In the genomic region with DNA sequence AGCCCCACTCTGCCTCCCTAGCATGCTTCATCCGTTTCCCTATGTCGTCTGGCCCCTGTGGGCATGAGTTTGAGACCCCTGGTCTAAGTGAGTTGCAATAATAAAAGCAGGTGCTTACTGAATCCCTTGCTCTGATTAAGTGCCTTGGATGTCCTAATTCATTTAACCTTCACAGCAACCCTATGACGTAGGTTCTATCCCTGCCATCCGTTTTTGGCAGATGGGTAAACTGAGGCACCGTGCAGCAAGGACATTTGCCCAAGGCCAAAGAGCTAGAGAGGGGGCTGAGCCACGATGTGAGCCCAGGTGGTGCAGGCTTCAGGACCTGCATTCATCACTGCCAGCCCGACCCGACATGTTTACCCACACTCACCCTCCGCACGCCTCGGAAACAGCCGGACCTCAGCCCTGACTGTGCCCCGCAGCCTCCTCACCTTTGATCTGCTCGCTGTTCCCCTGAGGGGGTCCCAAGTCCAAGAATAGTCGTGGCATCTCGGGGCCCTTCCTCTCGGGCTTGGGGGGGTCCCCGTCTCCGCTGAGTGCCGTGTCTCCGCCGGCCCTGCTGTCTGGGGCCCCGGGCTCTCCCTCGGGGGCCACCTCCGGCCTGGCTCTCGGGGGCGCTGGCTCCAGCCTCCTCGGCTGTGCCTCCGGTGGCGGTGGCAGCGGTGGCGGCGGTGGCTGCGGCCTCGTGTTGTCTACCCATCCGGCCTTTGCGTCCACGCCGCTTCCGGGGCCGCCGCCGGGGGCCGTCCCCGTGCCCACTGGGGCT, we compare ENCODE assay signal across 1 cellular context.
TF ChIP-seq lines count a peak whose summit lies in the region.

No MANE protein-coding gene starts in this region.

TF ChIP-seq in HepG2, 621 proteins besides CTCF, POLR2A, EP300 and RAD21 (continued from another document and continues in another):
- TF ChIP-seq ASH2L (IDR thresholded peaks at IDR 0.05; ENCODE audit: insufficient read length, low read depth, low read length) (no peak), AKAP8 (CRISPR knock-in tag; IDR thresholded peaks at IDR 0.05) (0 out of 2 replicates have a peak, but pooled peaks have one; percentile 31), TGIF2 (CRISPR knock-in tag; IDR thresholded peaks at IDR 0.05) (peak; percentile 37; the same call in 1 of the 2 replicates), ZNF83 (CRISPR knock-in tag; IDR thresholded peaks at IDR 0.05; ENCODE audit: borderline replicate concordance) (0 out of 2 replicates have a peak, but pooled peaks have one; percentile 24), KDM6A (CRISPR knock-in tag; IDR thresholded peaks at IDR 0.05; ENCODE audit: low read depth) (peak; percentile 50; the same call in 1 of the 2 replicates), EEA1 (CRISPR knock-in tag; IDR thresholded peaks at IDR 0.05; ENCODE audit: borderline replicate concordance) (0 out of 2 replicates have a peak, but pooled peaks have one; percentile 28), MEIS2 (CRISPR knock-in tag; IDR thresholded peaks at IDR 0.05) (peak; percentile 66; the same call in 1 of the 2 replicates), ZFX (CRISPR knock-in tag; IDR thresholded peaks at IDR 0.05; ENCODE audit: low read depth) (peak; percentile 57; the same call in 1 of the 2 replicates), ZNF430 (CRISPR knock-in tag; IDR thresholded peaks at IDR 0.05) (peak; percentile 44; the same call in 1 of the 2 replicates), ZFP36 (IDR thresholded peaks at IDR 0.05; ENCODE audit: borderline replicate concordance, low read depth, low read length, partially characterized antibody) (no peak), YEATS4 (CRISPR knock-in tag; IDR thresholded peaks at IDR 0.05; ENCODE audit: borderline replicate concordance) (peak; percentile 66; the same call in 1 of the 2 replicates)
- TF ChIP-seq, protein P1, sequence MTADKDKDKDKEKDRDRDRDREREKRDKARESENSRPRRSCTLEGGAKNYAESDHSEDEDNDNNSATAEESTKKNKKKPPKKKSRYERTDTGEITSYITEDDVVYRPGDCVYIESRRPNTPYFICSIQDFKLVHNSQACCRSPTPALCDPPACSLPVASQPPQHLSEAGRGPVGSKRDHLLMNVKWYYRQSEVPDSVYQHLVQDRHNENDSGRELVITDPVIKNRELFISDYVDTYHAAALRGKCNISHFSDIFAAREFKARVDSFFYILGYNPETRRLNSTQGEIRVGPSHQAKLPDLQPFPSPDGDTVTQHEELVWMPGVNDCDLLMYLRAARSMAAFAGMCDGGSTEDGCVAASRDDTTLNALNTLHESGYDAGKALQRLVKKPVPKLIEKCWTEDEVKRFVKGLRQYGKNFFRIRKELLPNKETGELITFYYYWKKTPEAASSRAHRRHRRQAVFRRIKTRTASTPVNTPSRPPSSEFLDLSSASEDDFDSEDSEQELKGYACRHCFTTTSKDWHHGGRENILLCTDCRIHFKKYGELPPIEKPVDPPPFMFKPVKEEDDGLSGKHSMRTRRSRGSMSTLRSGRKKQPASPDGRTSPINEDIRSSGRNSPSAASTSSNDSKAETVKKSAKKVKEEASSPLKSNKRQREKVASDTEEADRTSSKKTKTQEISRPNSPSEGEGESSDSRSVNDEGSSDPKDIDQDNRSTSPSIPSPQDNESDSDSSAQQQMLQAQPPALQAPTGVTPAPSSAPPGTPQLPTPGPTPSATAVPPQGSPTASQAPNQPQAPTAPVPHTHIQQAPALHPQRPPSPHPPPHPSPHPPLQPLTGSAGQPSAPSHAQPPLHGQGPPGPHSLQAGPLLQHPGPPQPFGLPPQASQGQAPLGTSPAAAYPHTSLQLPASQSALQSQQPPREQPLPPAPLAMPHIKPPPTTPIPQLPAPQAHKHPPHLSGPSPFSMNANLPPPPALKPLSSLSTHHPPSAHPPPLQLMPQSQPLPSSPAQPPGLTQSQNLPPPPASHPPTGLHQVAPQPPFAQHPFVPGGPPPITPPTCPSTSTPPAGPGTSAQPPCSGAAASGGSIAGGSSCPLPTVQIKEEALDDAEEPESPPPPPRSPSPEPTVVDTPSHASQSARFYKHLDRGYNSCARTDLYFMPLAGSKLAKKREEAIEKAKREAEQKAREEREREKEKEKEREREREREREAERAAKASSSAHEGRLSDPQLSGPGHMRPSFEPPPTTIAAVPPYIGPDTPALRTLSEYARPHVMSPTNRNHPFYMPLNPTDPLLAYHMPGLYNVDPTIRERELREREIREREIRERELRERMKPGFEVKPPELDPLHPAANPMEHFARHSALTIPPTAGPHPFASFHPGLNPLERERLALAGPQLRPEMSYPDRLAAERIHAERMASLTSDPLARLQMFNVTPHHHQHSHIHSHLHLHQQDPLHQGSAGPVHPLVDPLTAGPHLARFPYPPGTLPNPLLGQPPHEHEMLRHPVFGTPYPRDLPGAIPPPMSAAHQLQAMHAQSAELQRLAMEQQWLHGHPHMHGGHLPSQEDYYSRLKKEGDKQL (CRISPR knock-in tag; IDR thresholded peaks at IDR 0.05; ENCODE audit: low read depth) = no peak
- TF ChIP-seq, protein P2, sequence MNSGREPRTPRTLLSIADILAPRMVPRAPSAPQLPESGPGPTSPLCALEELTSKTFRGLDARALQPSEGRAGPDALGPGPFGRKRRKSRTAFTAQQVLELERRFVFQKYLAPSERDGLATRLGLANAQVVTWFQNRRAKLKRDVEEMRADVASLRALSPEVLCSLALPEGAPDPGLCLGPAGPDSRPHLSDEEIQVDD (CRISPR knock-in tag; IDR thresholded peaks at IDR 0.05; ENCODE audit: borderline replicate concordance) = no peak
- TF ChIP-seq, protein P3, sequence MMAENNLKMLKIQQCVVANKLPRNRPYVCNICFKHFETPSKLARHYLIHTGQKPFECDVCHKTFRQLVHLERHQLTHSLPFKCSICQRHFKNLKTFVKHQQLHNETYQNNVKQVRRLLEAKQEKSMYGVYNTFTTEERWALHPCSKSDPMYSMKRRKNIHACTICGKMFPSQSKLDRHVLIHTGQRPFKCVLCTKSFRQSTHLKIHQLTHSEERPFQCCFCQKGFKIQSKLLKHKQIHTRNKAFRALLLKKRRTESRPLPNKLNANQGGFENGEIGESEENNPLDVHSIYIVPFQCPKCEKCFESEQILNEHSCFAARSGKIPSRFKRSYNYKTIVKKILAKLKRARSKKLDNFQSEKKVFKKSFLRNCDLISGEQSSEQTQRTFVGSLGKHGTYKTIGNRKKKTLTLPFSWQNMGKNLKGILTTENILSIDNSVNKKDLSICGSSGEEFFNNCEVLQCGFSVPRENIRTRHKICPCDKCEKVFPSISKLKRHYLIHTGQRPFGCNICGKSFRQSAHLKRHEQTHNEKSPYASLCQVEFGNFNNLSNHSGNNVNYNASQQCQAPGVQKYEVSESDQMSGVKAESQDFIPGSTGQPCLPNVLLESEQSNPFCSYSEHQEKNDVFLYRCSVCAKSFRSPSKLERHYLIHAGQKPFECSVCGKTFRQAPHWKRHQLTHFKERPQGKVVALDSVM (CRISPR knock-in tag; IDR thresholded peaks at IDR 0.05) = peak; percentile 92
- TF ChIP-seq, protein P4, sequence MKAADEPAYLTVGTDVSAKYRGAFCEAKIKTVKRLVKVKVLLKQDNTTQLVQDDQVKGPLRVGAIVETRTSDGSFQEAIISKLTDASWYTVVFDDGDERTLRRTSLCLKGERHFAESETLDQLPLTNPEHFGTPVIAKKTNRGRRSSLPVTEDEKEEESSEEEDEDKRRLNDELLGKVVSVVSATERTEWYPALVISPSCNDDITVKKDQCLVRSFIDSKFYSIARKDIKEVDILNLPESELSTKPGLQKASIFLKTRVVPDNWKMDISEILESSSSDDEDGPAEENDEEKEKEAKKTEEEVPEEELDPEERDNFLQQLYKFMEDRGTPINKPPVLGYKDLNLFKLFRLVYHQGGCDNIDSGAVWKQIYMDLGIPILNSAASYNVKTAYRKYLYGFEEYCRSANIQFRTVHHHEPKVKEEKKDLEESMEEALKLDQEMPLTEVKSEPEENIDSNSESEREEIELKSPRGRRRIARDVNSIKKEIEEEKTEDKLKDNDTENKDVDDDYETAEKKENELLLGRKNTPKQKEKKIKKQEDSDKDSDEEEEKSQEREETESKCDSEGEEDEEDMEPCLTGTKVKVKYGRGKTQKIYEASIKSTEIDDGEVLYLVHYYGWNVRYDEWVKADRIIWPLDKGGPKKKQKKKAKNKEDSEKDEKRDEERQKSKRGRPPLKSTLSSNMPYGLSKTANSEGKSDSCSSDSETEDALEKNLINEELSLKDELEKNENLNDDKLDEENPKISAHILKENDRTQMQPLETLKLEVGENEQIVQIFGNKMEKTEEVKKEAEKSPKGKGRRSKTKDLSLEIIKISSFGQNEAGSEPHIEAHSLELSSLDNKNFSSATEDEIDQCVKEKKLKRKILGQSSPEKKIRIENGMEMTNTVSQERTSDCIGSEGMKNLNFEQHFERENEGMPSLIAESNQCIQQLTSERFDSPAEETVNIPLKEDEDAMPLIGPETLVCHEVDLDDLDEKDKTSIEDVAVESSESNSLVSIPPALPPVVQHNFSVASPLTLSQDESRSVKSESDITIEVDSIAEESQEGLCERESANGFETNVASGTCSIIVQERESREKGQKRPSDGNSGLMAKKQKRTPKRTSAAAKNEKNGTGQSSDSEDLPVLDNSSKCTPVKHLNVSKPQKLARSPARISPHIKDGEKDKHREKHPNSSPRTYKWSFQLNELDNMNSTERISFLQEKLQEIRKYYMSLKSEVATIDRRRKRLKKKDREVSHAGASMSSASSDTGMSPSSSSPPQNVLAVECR (CRISPR knock-in tag; IDR thresholded peaks at IDR 0.05; ENCODE audit: borderline replicate concordance) = peak; percentile 42; the same call in 1 of the 2 replicates
- TF ChIP-seq, protein P5, sequence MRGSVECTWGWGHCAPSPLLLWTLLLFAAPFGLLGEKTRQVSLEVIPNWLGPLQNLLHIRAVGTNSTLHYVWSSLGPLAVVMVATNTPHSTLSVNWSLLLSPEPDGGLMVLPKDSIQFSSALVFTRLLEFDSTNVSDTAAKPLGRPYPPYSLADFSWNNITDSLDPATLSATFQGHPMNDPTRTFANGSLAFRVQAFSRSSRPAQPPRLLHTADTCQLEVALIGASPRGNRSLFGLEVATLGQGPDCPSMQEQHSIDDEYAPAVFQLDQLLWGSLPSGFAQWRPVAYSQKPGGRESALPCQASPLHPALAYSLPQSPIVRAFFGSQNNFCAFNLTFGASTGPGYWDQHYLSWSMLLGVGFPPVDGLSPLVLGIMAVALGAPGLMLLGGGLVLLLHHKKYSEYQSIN (CRISPR knock-in tag; IDR thresholded peaks at IDR 0.05; ENCODE audit: borderline replicate concordance) = no peak
- TF ChIP-seq, protein P6, sequence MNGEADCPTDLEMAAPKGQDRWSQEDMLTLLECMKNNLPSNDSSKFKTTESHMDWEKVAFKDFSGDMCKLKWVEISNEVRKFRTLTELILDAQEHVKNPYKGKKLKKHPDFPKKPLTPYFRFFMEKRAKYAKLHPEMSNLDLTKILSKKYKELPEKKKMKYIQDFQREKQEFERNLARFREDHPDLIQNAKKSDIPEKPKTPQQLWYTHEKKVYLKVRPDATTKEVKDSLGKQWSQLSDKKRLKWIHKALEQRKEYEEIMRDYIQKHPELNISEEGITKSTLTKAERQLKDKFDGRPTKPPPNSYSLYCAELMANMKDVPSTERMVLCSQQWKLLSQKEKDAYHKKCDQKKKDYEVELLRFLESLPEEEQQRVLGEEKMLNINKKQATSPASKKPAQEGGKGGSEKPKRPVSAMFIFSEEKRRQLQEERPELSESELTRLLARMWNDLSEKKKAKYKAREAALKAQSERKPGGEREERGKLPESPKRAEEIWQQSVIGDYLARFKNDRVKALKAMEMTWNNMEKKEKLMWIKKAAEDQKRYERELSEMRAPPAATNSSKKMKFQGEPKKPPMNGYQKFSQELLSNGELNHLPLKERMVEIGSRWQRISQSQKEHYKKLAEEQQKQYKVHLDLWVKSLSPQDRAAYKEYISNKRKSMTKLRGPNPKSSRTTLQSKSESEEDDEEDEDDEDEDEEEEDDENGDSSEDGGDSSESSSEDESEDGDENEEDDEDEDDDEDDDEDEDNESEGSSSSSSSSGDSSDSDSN (CRISPR knock-in tag; IDR thresholded peaks at IDR 0.05) = 0 out of 2 replicates have a peak, but pooled peaks have one; percentile 20
- TF ChIP-seq, protein P7, sequence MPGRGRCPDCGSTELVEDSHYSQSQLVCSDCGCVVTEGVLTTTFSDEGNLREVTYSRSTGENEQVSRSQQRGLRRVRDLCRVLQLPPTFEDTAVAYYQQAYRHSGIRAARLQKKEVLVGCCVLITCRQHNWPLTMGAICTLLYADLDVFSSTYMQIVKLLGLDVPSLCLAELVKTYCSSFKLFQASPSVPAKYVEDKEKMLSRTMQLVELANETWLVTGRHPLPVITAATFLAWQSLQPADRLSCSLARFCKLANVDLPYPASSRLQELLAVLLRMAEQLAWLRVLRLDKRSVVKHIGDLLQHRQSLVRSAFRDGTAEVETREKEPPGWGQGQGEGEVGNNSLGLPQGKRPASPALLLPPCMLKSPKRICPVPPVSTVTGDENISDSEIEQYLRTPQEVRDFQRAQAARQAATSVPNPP (CRISPR knock-in tag; IDR thresholded peaks at IDR 0.05) = no peak
- TF ChIP-seq, protein P8, sequence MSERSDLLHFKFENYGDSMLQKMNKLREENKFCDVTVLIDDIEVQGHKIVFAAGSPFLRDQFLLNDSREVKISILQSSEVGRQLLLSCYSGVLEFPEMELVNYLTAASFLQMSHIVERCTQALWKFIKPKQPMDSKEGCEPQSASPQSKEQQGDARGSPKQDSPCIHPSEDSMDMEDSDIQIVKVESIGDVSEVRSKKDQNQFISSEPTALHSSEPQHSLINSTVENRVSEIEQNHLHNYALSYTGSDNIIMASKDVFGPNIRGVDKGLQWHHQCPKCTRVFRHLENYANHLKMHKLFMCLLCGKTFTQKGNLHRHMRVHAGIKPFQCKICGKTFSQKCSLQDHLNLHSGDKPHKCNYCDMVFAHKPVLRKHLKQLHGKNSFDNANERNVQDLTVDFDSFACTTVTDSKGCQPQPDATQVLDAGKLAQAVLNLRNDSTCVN (CRISPR knock-in tag; IDR thresholded peaks at IDR 0.05; ENCODE audit: borderline replicate concordance) = 0 out of 2 replicates have a peak, but pooled peaks have one; percentile 17
